Comparison of ENCODE assay signal across 9 cellular contexts in genomic region chr22:41526802-41527799, GRCh38. TPM values are rescaled to one million over a fixed set of nuclear protein-coding genes. Genes with fewer than 3 reads are reported as not detected.
DNase-seq lines count a peak whose midpoint lies in the region; ATAC-seq lines count a peak whose summit lies in the region.
"Had no signal": no experiment of that assay in that cellular context is flagged by ENCODE, and none has a peak within 500 bp of the region (broad histone marks: within the 10 kb centered on the region; RNA-seq: fewer than 3 reads in every experiment).

No MANE protein-coding gene starts in this region.

- H3K4me3 ChIP-seq in HUES64 (ENCODE audit: low read length) = no peak overlapping the region
- H3K4me3 ChIP-seq: skin epidermis had no signal

- peak; percentile 69 for ATAC-seq in central memory CD8-positive, alpha-beta T cell (replicated peaks; ENCODE audit: extremely low read depth, poor library complexity, severe bottlenecking)
- ATAC-seq in HG03097 (IDR thresholded peaks at IDR 0.05; ENCODE audit: low FRiP score, unreplicated experiment) = no peak
- ATAC-seq in HG02623 (IDR thresholded peaks at IDR 0.05; ENCODE audit: unreplicated experiment) = no peak

- H3K36me3 Mint-ChIP-seq in central memory CD8-positive, alpha-beta T cell (ENCODE audit: insufficient read depth) = peaks cover 24% of the 10 kb centered on the region

- no peaks in the 10 kb centered on the region for H3K4me1 ChIP-seq in HUES64 (ENCODE audit: insufficient read depth, low read length)

- no peaks in the 10 kb centered on the region for H3K9me3 Mint-ChIP-seq in central memory CD8-positive, alpha-beta T cell

- H3K27ac ChIP-seq in HUES64 (ENCODE audit: low read depth, low read length) = peak overlapping the region; percentile 40; the same call in 1 of the 2 replicates

- H3K27me3 ChIP-seq in HUES64 (ENCODE audit: insufficient read depth, low read length) = no peaks in the 10 kb centered on the region

- H3K4me3 Mint-ChIP-seq in central memory CD8-positive, alpha-beta T cell = no peak overlapping the region

- no peaks in the 10 kb centered on the region for H3K27me3 Mint-ChIP-seq in central memory CD8-positive, alpha-beta T cell

- H3K9ac ChIP-seq in HUES64 (ENCODE audit: low read depth, low read length) = no peak overlapping the region; the same call in 1 of the 2 replicates

- DNase-seq in C1 segment of cervical spinal cord (lab: John Stamatoyannopoulos, UW) (peak in 9 of 14 donors; percentile 14 to 66 (median 44)), medulla oblongata (ENCODE audit: extremely low spot score) (peak; percentile 66)
- DNase-seq in activated CD4-positive, alpha-beta T cell treated with anti-CD3 and anti-CD28 coated beads for 1 hour = peak; percentile 58
- DNase-seq in central memory CD8-positive, alpha-beta T cell (ENCODE audit: low spot score in 2 of 2) = peak; percentile 49 to 71
- peak; percentile 42 to 60 for DNase-seq in stimulated activated CD8-positive, alpha-beta memory T cell treated with anti-CD3 and anti-CD28 coated beads, Interleukin-2, amount 100 ng/mL, for 48 hours (ENCODE audit: low read depth in 2 of 2)

- H3K4me1 Mint-ChIP-seq in central memory CD8-positive, alpha-beta T cell = no peaks in the 10 kb centered on the region

- H3K36me3 ChIP-seq in HUES64 (ENCODE audit: insufficient read depth, low read length) = peaks cover 80% of the 10 kb centered on the region

- H3K27ac Mint-ChIP-seq in central memory CD8-positive, alpha-beta T cell (ENCODE audit: low read depth) = no peak overlapping the region

- WGBS in HUES64 = 95% methylated on average over 32 of the region's 32 CpGs

- H3K9me3 ChIP-seq in HUES64 (ENCODE audit: insufficient read depth, low read depth, low read length) = no peaks in the 10 kb centered on the region

RNA-seq across cellular contexts. Expression of gene POLR3H, which starts 17.2 kb away (rescaled TPM):
- 25.8 TPM for polyA plus RNA-seq in HUES64 (2013, experiment 1 of 2)
- 21.9 TPM for polyA plus RNA-seq in HUES64 (2013, experiment 2 of 2)

RNA-seq across cellular contexts. Expression of gene CSDC2, which starts 33.7 kb away (rescaled TPM):
- polyA plus RNA-seq in HUES64 (2013, experiment 1 of 2) = 0.85 TPM
- 0.63 TPM for polyA plus RNA-seq in HUES64 (2013, experiment 2 of 2)

RNA-seq across cellular contexts. Expression of gene ACO2, which starts 58.2 kb away (rescaled TPM):
- polyA plus RNA-seq in HUES64 (2013, experiment 1 of 2) = 49.8 TPM
- 54.2 TPM for polyA plus RNA-seq in HUES64 (2013, experiment 2 of 2)

RNA-seq across cellular contexts. Expression of gene PHF5A, which starts 58.6 kb away (rescaled TPM):
- polyA plus RNA-seq in HUES64 (2013, experiment 1 of 2) = 105 TPM
- 101 TPM for polyA plus RNA-seq in HUES64 (2013, experiment 2 of 2)
